10 cellular contexts compared by ENCODE assay signal in genomic region chr5:35947085-35947484, GRCh38. TPM values are rescaled to one million over a fixed set of nuclear protein-coding genes. Genes with fewer than 3 reads are reported as not detected.
"Had no signal": no experiment of that assay in that cellular context is flagged by ENCODE, and none has a peak within 500 bp of the region (broad histone marks: within the 10 kb centered on the region; RNA-seq: fewer than 3 reads in every experiment).

No MANE protein-coding gene starts in this region.

- H3K4me2 ChIP-seq: KMS-11 had no signal

- H3K9ac ChIP-seq: GM23248, KMS-11 had no signal

- DNase-seq: GM23248, GOT3, H9, HCEC 1CT, Karpas-422, KBM-7 had no signal

- H2AFZ ChIP-seq: GM23248 had no signal

- FAIRE-seq: H54 had no signal

- H3K27ac ChIP-seq: GM23248, HL-60, KMS-11 had no signal

- H3K4me3 ChIP-seq: GM23248 had no signal

RNA-seq across cellular contexts. Expression of gene CAPSL, which starts 8.7 kb away (rescaled TPM):
- total RNA-seq: H9 had no signal

RNA-seq across cellular contexts. Expression of gene UGT3A1, which starts 44.1 kb away (rescaled TPM):
- total RNA-seq: GM23248, HT1080 had no signal
- polyA plus RNA-seq: GM23248 had no signal
